Comparison of ENCODE assay signal across 13 cellular contexts in the genomic region with DNA sequence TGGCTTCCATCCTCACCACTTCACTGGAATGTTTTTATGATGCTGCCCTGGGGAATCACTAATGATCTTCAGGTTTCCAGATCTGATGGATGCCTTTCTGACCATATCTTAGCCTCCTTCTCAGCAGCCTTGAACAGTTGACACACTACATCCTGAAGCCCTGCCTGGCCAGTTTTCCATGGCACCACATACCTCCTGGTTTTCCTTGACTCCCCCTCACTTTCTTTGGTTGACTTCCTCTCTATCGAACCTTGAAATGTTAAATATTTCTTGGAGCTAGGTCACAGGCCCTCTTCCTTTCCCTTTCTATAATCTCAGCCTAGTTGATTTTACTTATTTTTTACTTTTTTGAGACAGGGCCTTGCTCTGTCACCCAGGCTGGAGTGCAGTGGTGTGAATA.
DNase-seq lines count a peak whose midpoint lies in the region; ATAC-seq and TF ChIP-seq lines count a peak whose summit lies in the region.
"Had no signal": no experiment of that assay in that cellular context is flagged by ENCODE, and none has a peak within 500 bp of the region (broad histone marks: within the 10 kb centered on the region; RNA-seq: fewer than 3 reads in every experiment).

No MANE protein-coding gene starts in this region.

- H3K9me3 ChIP-seq in CD4-positive, alpha-beta memory T cell (ENCODE audit: control insufficient read depth in 1 of 2, low read length in 2 of 2) = no peaks in the 10 kb centered on the region
- H3K9me3 ChIP-seq: BE2C had no signal

- no peak overlapping the region for H3K4me3 Mint-ChIP-seq in CD4-positive, alpha-beta memory T cell
- H3K4me3 Mint-ChIP-seq in mesothelial cell of epicardium = no peak overlapping the region
- H3K4me3 Mint-ChIP-seq: CD14-positive monocyte, H9 had no signal

- no peak overlapping the region for H3K4me3 ChIP-seq in CD4-positive, alpha-beta memory T cell (ENCODE audit: low read length in 2 of 2)
- no peak overlapping the region for H3K4me3 ChIP-seq in epithelial cell of proximal tubule (ENCODE audit: low read depth, low read length)

- ATAC-seq in Right ventricle myocardium superior (ENCODE audit: poor library complexity) (no peak), GM19397 (IDR thresholded peaks at IDR 0.05; ENCODE audit: unreplicated experiment) (no peak)

- peaks cover 0 to 8% (median 3%) of the 10 kb centered on the region in 8 donors for H3K9me3 Mint-ChIP-seq in CD4-positive, alpha-beta memory T cell
- peaks cover 15% of the 10 kb centered on the region for H3K9me3 Mint-ChIP-seq in mesothelial cell of epicardium

- intact Hi-C loops in CD4-positive, alpha-beta memory T cell (cut with micrococcal nuclease) = loop anchor here (5.0 kb wide), 1 partner anchor 63 kb away; no protein-coding TSS in a partner anchor
- intact Hi-C loops in Right ventricle myocardium superior (cut with DNase I) = no loop called here

- H3K27ac Mint-ChIP-seq in CD4-positive, alpha-beta memory T cell = peak overlapping the region; percentile 3 to 86 (median 25)
- peak overlapping the region; percentile 45 for H3K27ac Mint-ChIP-seq in mesothelial cell of epicardium
- H3K27ac Mint-ChIP-seq: CD14-positive monocyte had no signal

- no peak for DNase-seq in CD4-positive, alpha-beta memory T cell
- DNase-seq in epithelial cell of proximal tubule (ENCODE audit: low read depth) = peak; percentile 44
- DNase-seq in mesothelial cell of epicardium (ENCODE audit: low spot score in 2 of 2, unreplicated experiment in 2 of 2) = no peak
- no peak for DNase-seq in Right ventricle myocardium superior
- DNase-seq in activated CD4-positive, alpha-beta T cell treated with anti-CD3 and anti-CD28 coated beads, Interleukin-2, amount 50 U/mL, for 4 hours = no peak
- no peak for DNase-seq in NCI-H1417 treated with DMSO at 0.1 percent for 48 hours (lab: John Stamatoyannopoulos, UW)
- DNase-seq: BE2C, GOT3, H9, IMR-90 had no signal

- H3K27ac ChIP-seq in C4-2B = peak overlapping the region; percentile 15; the same call in 1 of the 2 replicates
- H3K27ac ChIP-seq in CD4-positive, alpha-beta memory T cell (ENCODE audit: low read depth, low read length) = no peak overlapping the region

- CTCF ChIA-PET in CD4-positive, alpha-beta memory T cell (lab: Charles Lee; ENCODE audit: partially characterized antibody) = interaction anchor here (1.3 kb wide), 1 partner anchor 23 kb away, joined by 3 read pairs; no protein-coding TSS in a partner anchor

- H3K36me3 Mint-ChIP-seq in CD4-positive, alpha-beta memory T cell = peaks cover 11 to 27% of the 10 kb centered on the region in 2 donors
- peaks cover 26% of the 10 kb centered on the region for H3K36me3 Mint-ChIP-seq in mesothelial cell of epicardium
- H3K36me3 Mint-ChIP-seq: CD14-positive monocyte had no signal

- H3K36me3 ChIP-seq in CD4-positive, alpha-beta memory T cell (ENCODE audit: insufficient read depth, low read length) = no peaks in the 10 kb centered on the region
- H3K36me3 ChIP-seq: BE2C had no signal

- H3K27me3 Mint-ChIP-seq in CD4-positive, alpha-beta memory T cell = no peaks in the 10 kb centered on the region
- no peaks in the 10 kb centered on the region for H3K27me3 Mint-ChIP-seq in mesothelial cell of epicardium (ENCODE audit: low read depth)

- TF ChIP-seq CTCF in C4-2B (conservative IDR thresholded peaks at IDR 0.05) = no peak
- no peak for TF ChIP-seq CTCF in epithelial cell of proximal tubule (conservative IDR thresholded peaks at IDR 0.05; ENCODE audit: low read depth, low read length)
- no peak for TF ChIP-seq CTCF in mesothelial cell of epicardium (IDR thresholded peaks at IDR 0.05; ENCODE audit: unreplicated experiment)

- peaks cover 2% of the 10 kb centered on the region for H3K4me1 ChIP-seq in CD4-positive, alpha-beta memory T cell (ENCODE audit: insufficient read depth, low read length)
- H3K4me1 ChIP-seq: BE2C had no signal

- peaks cover 24 to 54% (median 32%) of the 10 kb centered on the region in 4 donors for H3K4me1 Mint-ChIP-seq in CD4-positive, alpha-beta memory T cell
- peaks cover 14% of the 10 kb centered on the region for H3K4me1 Mint-ChIP-seq in mesothelial cell of epicardium

- no peaks in the 10 kb centered on the region for H3K27me3 ChIP-seq in CD4-positive, alpha-beta memory T cell (ENCODE audit: insufficient read depth, low read length)
- H3K27me3 ChIP-seq: BE2C had no signal

- POLR2A ChIA-PET in CD4-positive, alpha-beta memory T cell (lab: Charles Lee; ENCODE audit: partially characterized antibody) = interaction anchor here (1.1 kb wide), 1 partner anchor 34 kb away, joined by 3 read pairs; no protein-coding TSS in a partner anchor
